In the genomic region with DNA sequence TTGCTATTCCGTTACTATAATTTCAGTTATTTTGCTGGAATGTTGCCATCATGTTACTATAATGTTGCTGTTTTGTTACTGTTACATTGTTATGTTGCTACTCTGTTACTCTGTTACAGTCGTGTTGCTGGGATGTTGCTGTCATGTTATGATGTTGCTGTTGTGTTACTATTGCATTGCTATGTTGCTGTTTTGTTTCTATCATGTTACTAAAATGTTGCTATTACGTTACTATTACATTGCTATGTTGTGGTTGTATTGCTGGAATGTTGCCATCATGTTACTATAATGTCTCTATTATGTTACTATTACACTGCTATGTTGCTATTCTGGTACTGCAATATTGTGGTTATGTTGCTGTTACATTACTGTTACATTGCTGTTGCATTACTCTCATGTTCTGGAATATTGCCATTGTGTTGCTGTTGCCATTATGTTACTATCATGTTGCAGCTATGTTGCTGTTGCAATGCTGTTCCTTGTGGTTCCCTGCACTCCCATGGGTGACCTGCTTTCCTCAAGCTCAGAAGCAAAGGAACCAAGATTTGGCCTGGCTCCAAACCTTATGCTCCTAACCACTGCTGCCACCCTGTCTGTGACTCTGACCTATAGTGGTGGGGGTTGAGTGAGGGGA, we compare ENCODE assay signal across 24 cellular contexts.
A peak's percentile ranks its signal among the peaks of the same experiment; 100 is the strongest.
DNase-seq lines count a peak whose midpoint lies in the region; ATAC-seq and TF ChIP-seq lines count a peak whose summit lies in the region.
"Had no signal": no experiment of that assay in that cellular context is flagged by ENCODE, and none has a peak within 500 bp of the region (broad histone marks: within the 10 kb centered on the region; RNA-seq: fewer than 3 reads in every experiment).

No MANE protein-coding gene starts in this region.

- H3K4me3 Mint-ChIP-seq in activated CD4-positive, alpha-beta memory T cell treated with anti-CD3 and anti-CD28 coated beads for 36 hours = no peak overlapping the region
- H3K4me3 Mint-ChIP-seq in activated naive CD4-positive, alpha-beta T cell treated with anti-CD3 and anti-CD28 coated beads, Interleukin-2, amount 10 ng/mL, durations not matched to agents 7 days and 5 days = no peak overlapping the region
- H3K4me3 Mint-ChIP-seq: activated CD4-positive, alpha-beta T cell treated with anti-CD3 and anti-CD28 coated beads, Interleukin-2, amount 10 ng/mL, durations not matched to agents 7 days and 5 days; activated T-helper 1 cell treated with anti-CD3 and anti-CD28 coated beads, Interleukin-12 subunit alpha, Interleukin-12 subunit beta, Interleukin-2, Interleukin-4 antibody, amounts not matched to agents 30 ng/mL and 10 ng/mL and 1 ng/mL, durations not matched to agents 14 hours and 24 hours and 36 hours; GM23338; natural killer cell treated with Interleukin-12 subunit alpha and Interleukin-12 subunit beta and Interleukin-15 and Interleukin-18, amount 100 ng/mL, for 72 hours; stimulated activated effector memory CD8-positive, alpha-beta T cell treated with anti-CD3 and anti-CD28 coated beads, Interleukin-12 subunit alpha, Interleukin-12 subunit beta, amount 100 ng/mL, for 72 hours had no signal

- peaks cover 3% of the 10 kb centered on the region for H3K36me3 Mint-ChIP-seq in activated CD4-positive, alpha-beta memory T cell treated with anti-CD3 and anti-CD28 coated beads for 36 hours
- H3K36me3 Mint-ChIP-seq in activated naive CD4-positive, alpha-beta T cell treated with anti-CD3 and anti-CD28 coated beads, Interleukin-2, amount 10 ng/mL, durations not matched to agents 7 days and 5 days = no peaks in the 10 kb centered on the region

- no peak for TF ChIP-seq RAD21 in Ishikawa (IDR thresholded peaks at IDR 0.05; ENCODE audit: low read depth)

- TF ChIP-seq EP300 in Ishikawa (IDR thresholded peaks at IDR 0.05; ENCODE audit: borderline replicate concordance) = no peak

- ATAC-seq in foreskin keratinocyte = no peak
- ATAC-seq: GM23338; left ventricle myocardium superior; natural killer cell treated with Interleukin-12 subunit alpha and Interleukin-12 subunit beta and Interleukin-15 and Interleukin-18, amount 100 ng/mL, for 72 hours; stimulated activated effector memory CD8-positive, alpha-beta T cell treated with anti-CD3 and anti-CD28 coated beads, Interleukin-12 subunit alpha, Interleukin-12 subunit beta, amount 100 ng/mL, for 72 hours had no signal

- no peaks in the 10 kb centered on the region for H3K27me3 ChIP-seq in foreskin keratinocyte
- H3K27me3 ChIP-seq: uterus had no signal

- H3K27ac ChIP-seq in foreskin keratinocyte = no peak overlapping the region
- H3K27ac ChIP-seq: uterus, WERI-Rb-1 had no signal

- H3K9me3 Mint-ChIP-seq in activated CD4-positive, alpha-beta memory T cell treated with anti-CD3 and anti-CD28 coated beads for 36 hours = peaks cover 24% of the 10 kb centered on the region
- H3K9me3 Mint-ChIP-seq in activated naive CD4-positive, alpha-beta T cell treated with anti-CD3 and anti-CD28 coated beads, Interleukin-2, amount 10 ng/mL, durations not matched to agents 7 days and 5 days = peaks cover 15% of the 10 kb centered on the region

- POLR2A ChIA-PET in activated CD4-positive, alpha-beta memory T cell treated with anti-CD3 and anti-CD28 coated beads for 36 hours (lab: Charles Lee) = no interaction called here

- no peak for TF ChIP-seq CTCF in foreskin keratinocyte (conservative IDR thresholded peaks at IDR 0.05)

- H3K27me3 Mint-ChIP-seq in activated CD4-positive, alpha-beta memory T cell treated with anti-CD3 and anti-CD28 coated beads for 36 hours = peaks cover 4% of the 10 kb centered on the region
- peaks cover 12% of the 10 kb centered on the region for H3K27me3 Mint-ChIP-seq in activated naive CD4-positive, alpha-beta T cell treated with anti-CD3 and anti-CD28 coated beads, Interleukin-2, amount 10 ng/mL, durations not matched to agents 7 days and 5 days
- H3K27me3 Mint-ChIP-seq: activated CD4-positive, alpha-beta T cell treated with anti-CD3 and anti-CD28 coated beads, Interleukin-2, amount 10 ng/mL, durations not matched to agents 7 days and 5 days had no signal

- H3K27ac Mint-ChIP-seq in activated CD4-positive, alpha-beta memory T cell treated with anti-CD3 and anti-CD28 coated beads for 36 hours = no peak overlapping the region
- no peak overlapping the region for H3K27ac Mint-ChIP-seq in activated naive CD4-positive, alpha-beta T cell treated with anti-CD3 and anti-CD28 coated beads, Interleukin-2, amount 10 ng/mL, durations not matched to agents 7 days and 5 days
- H3K27ac Mint-ChIP-seq: activated CD4-positive, alpha-beta T cell treated with anti-CD3 and anti-CD28 coated beads, Interleukin-2, amount 10 ng/mL, durations not matched to agents 7 days and 5 days; activated T-helper 1 cell treated with anti-CD3 and anti-CD28 coated beads, Interleukin-12 subunit alpha, Interleukin-12 subunit beta, Interleukin-2, Interleukin-4 antibody, amounts not matched to agents 30 ng/mL and 10 ng/mL and 1 ng/mL, durations not matched to agents 14 hours and 24 hours and 36 hours; GM23338; natural killer cell treated with Interleukin-12 subunit alpha and Interleukin-12 subunit beta and Interleukin-15 and Interleukin-18, amount 100 ng/mL, for 72 hours; stimulated activated effector memory CD8-positive, alpha-beta T cell treated with anti-CD3 and anti-CD28 coated beads, Interleukin-12 subunit alpha, Interleukin-12 subunit beta, amount 100 ng/mL, for 72 hours had no signal

- CTCF ChIA-PET in activated CD4-positive, alpha-beta memory T cell treated with anti-CD3 and anti-CD28 coated beads for 36 hours (lab: Charles Lee) = no interaction called here
- CTCF ChIA-PET in activated naive CD4-positive, alpha-beta T cell treated with anti-CD3 and anti-CD28 coated beads, Interleukin-2, amount 10 ng/mL, durations not matched to agents 7 days and 5 days (lab: Charles Lee) = no interaction called here

- H3K4me1 ChIP-seq in foreskin keratinocyte = no peaks in the 10 kb centered on the region
- H3K4me1 ChIP-seq: uterus had no signal

- peak; percentile 14 for DNase-seq in EH (ENCODE audit: low read depth)
- peak; percentile 4 for DNase-seq in RPMI7951 (ENCODE audit: low read depth)
- DNase-seq in foreskin keratinocyte = peak; percentile 8 to 26
- DNase-seq in NCI-H748 treated with DMSO at 0.1 percent for 48 hours (lab: John Stamatoyannopoulos, UW) = no peak
- DNase-seq in NCI-H748 (lab: John Stamatoyannopoulos, UW; ENCODE audit: unreplicated experiment) = no peak
- DNase-seq in activated CD4-positive, alpha-beta memory T cell treated with anti-CD3 and anti-CD28 coated beads for 36 hours = no peak
- no peak for DNase-seq in activated naive CD4-positive, alpha-beta T cell treated with anti-CD3 and anti-CD28 coated beads, Interleukin-2, amount 10 ng/mL, durations not matched to agents 7 days and 5 days
- DNase-seq: ACHN; activated CD4-positive, alpha-beta T cell treated with anti-CD3 and anti-CD28 coated beads, Interleukin-2, amount 10 ng/mL, durations not matched to agents 7 days and 5 days; activated naive CD4-positive, alpha-beta T cell treated with anti-CD3 and anti-CD28 coated beads, Interleukin-2, amount 50 U/mL, for 16 hours; caudate nucleus; dermis blood vessel endothelial cell; DMS79; left ventricle myocardium superior; NCI-H1436; NCI-H526; SHP77; uterus; WERI-Rb-1 had no signal

- intact Hi-C loops in activated CD4-positive, alpha-beta memory T cell treated with anti-CD3 and anti-CD28 coated beads for 36 hours (cut with micrococcal nuclease) = no loop called here

- H3K4me1 Mint-ChIP-seq in activated CD4-positive, alpha-beta memory T cell treated with anti-CD3 and anti-CD28 coated beads for 36 hours (ENCODE audit: low read depth) = no peaks in the 10 kb centered on the region
- H3K4me1 Mint-ChIP-seq in activated naive CD4-positive, alpha-beta T cell treated with anti-CD3 and anti-CD28 coated beads, Interleukin-2, amount 10 ng/mL, durations not matched to agents 7 days and 5 days = no peaks in the 10 kb centered on the region
- H3K4me1 Mint-ChIP-seq: activated CD4-positive, alpha-beta T cell treated with anti-CD3 and anti-CD28 coated beads, Interleukin-2, amount 10 ng/mL, durations not matched to agents 7 days and 5 days; GM23338; stimulated activated effector memory CD8-positive, alpha-beta T cell treated with anti-CD3 and anti-CD28 coated beads, Interleukin-12 subunit alpha, Interleukin-12 subunit beta, amount 100 ng/mL, for 72 hours had no signal

TF ChIP-seq in Ishikawa, 13 proteins besides CTCF, POLR2A, EP300 and RAD21:
- TF ChIP-seq NFIC (IDR thresholded peaks at IDR 0.05) = peak; percentile 15; the same call in 1 of the 2 replicates
- no peak for TF ChIP-seq ZBTB7A (IDR thresholded peaks at IDR 0.05; ENCODE audit: low read depth)

Comparison
In these comparisons a context has a peak if more than half of its experiments do, and no peak if none do; other contexts are left out.
1. DNase-seq: peak in EH (single experiment), RPMI7951 (single experiment) and foreskin keratinocyte (2 of 2); none in NCI-H748 treated with DMSO at 0.1 percent for 48 hours (single experiment), NCI-H748 (single experiment), activated CD4-positive, alpha-beta memory T cell treated with anti-CD3 and anti-CD28 coated beads for 36 hours (single experiment) and activated naive CD4-positive, alpha-beta T cell treated with anti-CD3 and anti-CD28 coated beads, Interleukin-2, amount 10 ng/mL, durations not matched to agents 7 days and 5 days (single experiment).